8 cellular contexts compared by ENCODE assay signal in genomic region chr14:63478024-63478423, GRCh38.
DNase-seq lines count a peak whose midpoint lies in the region; ATAC-seq and TF ChIP-seq lines count a peak whose summit lies in the region.

No MANE protein-coding gene starts in this region.

- DNase-seq in GM19240 (ENCODE audit: insufficient read length, low spot score) = peak; percentile 38
- peak; percentile 19 for DNase-seq in activated naive CD8-positive, alpha-beta T cell treated with anti-CD3 and anti-CD28 coated beads for 36 hours
- DNase-seq in superior temporal gyrus (ENCODE audit: extremely low spot score) = no peak
- DNase-seq in NCI-H69 (lab: John Stamatoyannopoulos, UW) = no peak
- DNase-seq in adrenal gland = no peak
- no peak for DNase-seq in GF-D8 (lab: John Stamatoyannopoulos, UW)

- no peak overlapping the region for H3K4me3 Mint-ChIP-seq in activated naive CD8-positive, alpha-beta T cell treated with anti-CD3 and anti-CD28 coated beads for 36 hours

- H3K27me3 ChIP-seq in BLaER1 treated with 17β-estradiol and CSF1 and Interleukin-3, amounts not matched to agents 10 nM and 100 nM = no peaks in the 10 kb centered on the region
- no peaks in the 10 kb centered on the region for H3K27me3 ChIP-seq in adrenal gland

- TF ChIP-seq POLR2A in adrenal gland (IDR thresholded peaks at IDR 0.05) = no peak

- H3K9ac ChIP-seq in BLaER1 treated with 17β-estradiol and CSF1 and Interleukin-3, amounts not matched to agents 10 nM and 100 nM = 0 out of 22 replicates have a peak overlapping the region, but pooled peaks of 1 of the 11 experiments have one; percentile 1

- peak; percentile 86 for ATAC-seq in HG03159 (IDR thresholded peaks at IDR 0.05; ENCODE audit: unreplicated experiment)

- peak overlapping the region; percentile 45 for H3K27ac Mint-ChIP-seq in activated naive CD8-positive, alpha-beta T cell treated with anti-CD3 and anti-CD28 coated beads for 36 hours

- H3K9me3 Mint-ChIP-seq in activated naive CD8-positive, alpha-beta T cell treated with anti-CD3 and anti-CD28 coated beads for 36 hours = no peaks in the 10 kb centered on the region

- H3K36me3 Mint-ChIP-seq in activated naive CD8-positive, alpha-beta T cell treated with anti-CD3 and anti-CD28 coated beads for 36 hours = peaks cover 7% of the 10 kb centered on the region

- peak overlapping the region; percentile 46 to 86 (median 55); a peak in 20 of 22 replicates for H3K4me2 ChIP-seq in BLaER1 treated with 17β-estradiol and CSF1 and Interleukin-3, amounts not matched to agents 10 nM and 100 nM

- H4K20me1 ChIP-seq in BLaER1 treated with 17β-estradiol and CSF1 and Interleukin-3, amounts not matched to agents 10 nM and 100 nM = peaks cover 0 to 87% (median 68%) of the 10 kb centered on the region in 11 experiments; a peak in 20 of 22 replicates

- H3K27me3 Mint-ChIP-seq in activated naive CD8-positive, alpha-beta T cell treated with anti-CD3 and anti-CD28 coated beads for 36 hours = no peaks in the 10 kb centered on the region

- H3K4me1 Mint-ChIP-seq in activated naive CD8-positive, alpha-beta T cell treated with anti-CD3 and anti-CD28 coated beads for 36 hours = peaks cover 47% of the 10 kb centered on the region

- peak overlapping the region in 5 of 11 experiments; percentile 2 to 60 (median 42); a peak in 6 of 22 replicates for H3K27ac ChIP-seq in BLaER1 treated with 17β-estradiol and CSF1 and Interleukin-3, amounts not matched to agents 10 nM and 100 nM
- no peak overlapping the region for H3K27ac ChIP-seq in adrenal gland

- intact Hi-C loops in adrenal gland (cut with DNase I) = no loop called here

- 31 to 44% (median 35%) methylated on average over 2 of the region's 2 CpGs for WGBS in adrenal gland, 4 donors

- H3K9me3 ChIP-seq in BLaER1 treated with 17β-estradiol and CSF1 and Interleukin-3, amounts not matched to agents 10 nM and 100 nM (replicated peaks in 1 of 11) = 0 out of 22 replicates have a peak, but pooled peaks cover 0 to 3% (median 0%) of the 10 kb centered on the region in 11 experiments
- no peaks in the 10 kb centered on the region for H3K9me3 ChIP-seq in adrenal gland (replicated peaks in 1 of 3)

- H3K36me3 ChIP-seq in BLaER1 treated with 17β-estradiol and CSF1 and Interleukin-3, amounts not matched to agents 10 nM and 100 nM = peaks cover 0 to 14% (median 4%) of the 10 kb centered on the region in 11 experiments; a peak in 4 of 22 replicates
- H3K36me3 ChIP-seq in adrenal gland (replicated peaks in 1 of 2) = no peaks in the 10 kb centered on the region

- no peak for TF ChIP-seq CTCF in adrenal gland (IDR thresholded peaks at IDR 0.05)

- peak overlapping the region in 2 of 10 experiments; percentile 18 to 19; a peak in 2 of 20 replicates for H3K4me3 ChIP-seq in BLaER1 treated with 17β-estradiol and CSF1 and Interleukin-3, amounts not matched to agents 10 nM and 100 nM
- H3K4me3 ChIP-seq in adrenal gland = no peak overlapping the region

- H3K4me1 ChIP-seq in BLaER1 treated with 17β-estradiol and CSF1 and Interleukin-3, amounts not matched to agents 10 nM and 100 nM = peaks cover 20 to 85% (median 40%) of the 10 kb centered on the region in 10 experiments
- H3K4me1 ChIP-seq in adrenal gland (replicated peaks in 1 of 2) = peaks cover 0 to 55% of the 10 kb centered on the region in 2 donors

Comparison
In these comparisons a context has a peak if more than half of its experiments do, and no peak if none do; other contexts are left out.
1. DNase-seq: peak in GM19240 (single experiment) and activated naive CD8-positive, alpha-beta T cell treated with anti-CD3 and anti-CD28 coated beads for 36 hours (single experiment); none in superior temporal gyrus (single experiment), NCI-H69 (single experiment), adrenal gland (0 of 7) and GF-D8 (single experiment).